In the genomic region with DNA sequence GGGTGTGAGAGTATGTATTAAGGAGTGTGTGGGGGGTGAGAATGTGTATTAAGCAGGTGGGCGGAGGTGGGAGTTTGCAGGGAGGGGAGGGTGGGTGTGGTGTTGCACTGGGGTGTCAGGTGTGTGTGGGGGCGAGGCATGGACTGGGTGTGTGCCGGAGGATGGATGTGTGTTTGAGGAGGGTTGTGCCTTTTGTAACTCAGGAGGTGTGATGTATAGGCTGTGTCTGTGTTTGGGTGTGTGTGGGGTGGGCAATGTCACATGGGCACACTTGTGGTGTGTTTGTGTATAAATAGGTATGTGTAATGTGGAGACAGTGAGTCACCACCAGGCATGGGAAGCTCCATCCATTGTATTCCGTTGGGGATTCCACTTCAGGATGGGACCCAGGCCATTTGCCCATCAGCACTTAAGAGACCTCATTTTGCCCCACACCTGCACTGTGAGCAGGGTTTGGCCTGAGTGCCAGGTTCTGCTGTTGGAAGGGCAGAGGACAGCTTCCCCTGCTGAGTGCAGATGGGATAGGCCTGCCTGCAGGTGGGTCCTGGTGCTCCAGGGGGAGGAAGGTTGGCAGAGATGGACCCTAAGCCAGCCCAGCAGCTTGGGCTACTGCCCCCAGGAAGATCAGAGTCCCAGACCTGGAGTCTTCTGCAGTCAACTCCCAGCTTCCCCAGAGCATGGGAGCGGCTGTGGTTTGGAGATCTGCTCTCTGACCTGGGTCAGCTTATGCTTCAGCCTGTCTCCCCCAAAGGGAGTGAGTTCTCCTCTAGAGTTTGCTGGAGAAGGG, we compare ENCODE assay signal across 9 cellular contexts. TPM values are rescaled to one million over a fixed set of nuclear protein-coding genes. Genes with fewer than 3 reads are reported as not detected.
DNase-seq lines count a peak whose midpoint lies in the region; ATAC-seq and TF ChIP-seq lines count a peak whose summit lies in the region.
"Had no signal": no experiment of that assay in that cellular context is flagged by ENCODE, and none has a peak within 500 bp of the region (broad histone marks: within the 10 kb centered on the region; RNA-seq: fewer than 3 reads in every experiment).

No MANE protein-coding gene starts in this region.

- H3K9me3 Mint-ChIP-seq in progenitor cell of endocrine pancreas (ENCODE audit: low read depth): no peaks in the 10 kb centered on the region
- H3K9me3 Mint-ChIP-seq: activated naive CD4-positive, alpha-beta T cell treated with anti-CD3 and anti-CD28 coated beads, Interleukin-2, amount 50 U/mL, for 72 hours had no signal

- DNase-seq in DMS53 treated with DMSO at 0.1 percent for 48 hours (lab: John Stamatoyannopoulos, UW; ENCODE audit: unreplicated experiment): peak; percentile 70
- DNase-seq in RPMI7951 (ENCODE audit: low read depth): peak; percentile 73
- DNase-seq in foreskin fibroblast: peak in 1 of 2 donors; percentile 57
- no peak for DNase-seq in progenitor cell of endocrine pancreas (ENCODE audit: low spot score, unreplicated experiment)
- no peak for DNase-seq in GDM1 (lab: John Stamatoyannopoulos, UW)
- DNase-seq in OCI-M2 (lab: John Stamatoyannopoulos, UW; ENCODE audit: unreplicated experiment): no peak

- peak overlapping the region; percentile 53 to 55 for H3K4me3 ChIP-seq in foreskin fibroblast (ENCODE audit: low read depth in 1 of 2, low read length in 2 of 2)

- no peak for ATAC-seq in HG02973 (IDR thresholded peaks at IDR 0.05; ENCODE audit: unreplicated experiment)
- ATAC-seq in GM18517 (IDR thresholded peaks at IDR 0.05; ENCODE audit: unreplicated experiment): no peak

- no peaks in the 10 kb centered on the region for H3K36me3 Mint-ChIP-seq in progenitor cell of endocrine pancreas (ENCODE audit: insufficient read depth)
- H3K36me3 Mint-ChIP-seq: activated naive CD4-positive, alpha-beta T cell treated with anti-CD3 and anti-CD28 coated beads, Interleukin-2, amount 50 U/mL, for 72 hours had no signal

- TF ChIP-seq CTCF in foreskin fibroblast (IDR thresholded peaks at IDR 0.05; ENCODE audit: low read depth, low read length) (no peak), progenitor cell of endocrine pancreas (IDR thresholded peaks at IDR 0.05; ENCODE audit: unreplicated experiment) (no peak)

- peak overlapping the region; percentile 49 for H3K4me3 Mint-ChIP-seq in progenitor cell of endocrine pancreas (ENCODE audit: low read depth)

- H3K27ac Mint-ChIP-seq in progenitor cell of endocrine pancreas: no peak overlapping the region
- H3K27ac Mint-ChIP-seq: activated naive CD4-positive, alpha-beta T cell treated with anti-CD3 and anti-CD28 coated beads, Interleukin-2, amount 50 U/mL, for 72 hours had no signal

- H3K27me3 Mint-ChIP-seq in progenitor cell of endocrine pancreas: peaks cover 40% of the 10 kb centered on the region

- peaks cover 22% of the 10 kb centered on the region for H3K4me1 Mint-ChIP-seq in progenitor cell of endocrine pancreas (ENCODE audit: low read depth)

RNA-seq across cellular contexts. Expression of a gene that starts 5.9 kb away (rescaled TPM):
- total RNA-seq in RPMI7951 (2014; rRNA removed; shearing (Covaris generic)): 19.3 and 25.3 TPM in 2 replicates
- 3.7 and 6.0 TPM in 2 replicates for total RNA-seq in progenitor cell of endocrine pancreas
- total RNA-seq: activated naive CD4-positive, alpha-beta T cell treated with anti-CD3 and anti-CD28 coated beads, Interleukin-2, amount 50 U/mL, for 72 hours had no signal

Comparison
In these comparisons a context has a peak if more than half of its experiments do, and no peak if none do; other contexts are left out.
1. DNase-seq: peak in DMS53 treated with DMSO at 0.1 percent for 48 hours (single experiment) and RPMI7951 (single experiment); none in progenitor cell of endocrine pancreas (single experiment), GDM1 (single experiment) and OCI-M2 (single experiment).